Comparison of ENCODE assay signal across 8 cellular contexts in genomic region chr14:64504897-64505771, GRCh38. TPM values are rescaled to one million over a fixed set of nuclear protein-coding genes. Genes with fewer than 3 reads are reported as not detected.
DNase-seq lines count a peak whose midpoint lies in the region; ATAC-seq and TF ChIP-seq lines count a peak whose summit lies in the region.

No MANE protein-coding gene starts in this region.

- H3K4me3 ChIP-seq in PC-3 (ENCODE audit: low read length): peak overlapping the region; percentile 82

- H3K27ac ChIP-seq in PC-3 (ENCODE audit: low read length): peak overlapping the region; percentile 89

- no peak for TF ChIP-seq POLR2A in erythroblast (IDR thresholded peaks at IDR 0.05; ENCODE audit: low read length)

- H3K9me3 ChIP-seq in PC-3 (ENCODE audit: low read length): no peaks in the 10 kb centered on the region

- H4K20me1 ChIP-seq in PC-3 (ENCODE audit: low read length): peaks cover 43% of the 10 kb centered on the region

- H3F3A ChIP-seq in PC-3 (ENCODE audit: low read length, unreplicated experiment): peaks cover 6% of the 10 kb centered on the region

- POLR2A ChIA-PET in PC-3 (lab: Charles Lee; ENCODE audit: unreplicated experiment): interaction anchor here (0.6 to 1.3 kb wide), 6 partner anchors 16 to 124 kb away, joined by 3 to 25 read pairs (median 4); no protein-coding TSS in a partner anchor

- H3K9me2 ChIP-seq in PC-3 (replicated peaks; ENCODE audit: low read length): no peaks in the 10 kb centered on the region

- peak; percentile 15 for ATAC-seq in GM19467 (IDR thresholded peaks at IDR 0.05; ENCODE audit: unreplicated experiment)
- ATAC-seq in PC-3: peak; percentile 43

- peaks cover 88% of the 10 kb centered on the region for H3K79me2 ChIP-seq in PC-3 (ENCODE audit: low read length)

- H3K27me3 ChIP-seq in PC-3 (ENCODE audit: low read length): no peaks in the 10 kb centered on the region

- DNase-seq in C1 segment of cervical spinal cord (lab: John Stamatoyannopoulos, UW) (peak; percentile 8 to 91 (median 74)), HuH-7.5 (ENCODE audit: low spot score) (peak; percentile 72), PC-3 (peak; percentile 89), erythroblast (lab: John Stamatoyannopoulos, UW) (peak; percentile 89 to 91), mucosa of gallbladder (ENCODE audit: low spot score) (peak; percentile 89)
- peak; percentile 81 for DNase-seq in activated T-cell treated with anti-CD3 and anti-CD28 coated beads, Interleukin-2, amount 50 U/mL, for 1 hour
- DNase-seq in stimulated activated CD8-positive, alpha-beta memory T cell treated with anti-CD3 and anti-CD28 coated beads, Interleukin-2, amount 100 ng/mL, for 48 hours (ENCODE audit: low read depth in 2 of 2): peak; percentile 75 to 80

- CTCF ChIA-PET in PC-3 (lab: Charles Lee): interaction anchor here (0.6 to 1.1 kb wide), 5 partner anchors 15 to 215 kb away, joined by 3 to 7 read pairs (median 4); partner anchors contain the start of gene HSPA2

- intact Hi-C loops in PC-3 (cut with micrococcal nuclease): loop anchor here (1.0 to 10.0 kb wide), 3 partner anchors 107 to 253 kb away; no protein-coding TSS in a partner anchor

- peak overlapping the region; percentile 97 for H3K4me2 ChIP-seq in PC-3 (ENCODE audit: low read length)

- no peak for TF ChIP-seq CTCF in PC-3 (conservative IDR thresholded peaks at IDR 0.05; ENCODE audit: low read depth, low read length)

- H3K36me3 ChIP-seq in PC-3 (ENCODE audit: low read depth, low read length): no peaks in the 10 kb centered on the region

- BruUV-seq in PC-3 (replicated peaks; lab: Mats Ljungman, UMichigan): TSS peak; percentile 49

- peak overlapping the region; percentile 93 for H2AFZ ChIP-seq in PC-3 (ENCODE audit: low read length)

- H3K4me1 ChIP-seq in PC-3 (ENCODE audit: insufficient read depth, low read length): peaks cover 49% of the 10 kb centered on the region

- H3K9ac ChIP-seq in PC-3 (ENCODE audit: low read length): peak overlapping the region; percentile 88

RNA-seq across cellular contexts. Expression of gene ZBTB1, which starts 0.6 kb away (rescaled TPM):
- total RNA-seq in PC-3 (2014; rRNA removed) (23.6 and 26.0 TPM in 2 replicates), mucosa of gallbladder (38.5 TPM)

RNA-seq across cellular contexts. Expression of gene ZBTB25, which starts 1.5 kb away (rescaled TPM):
- 4.0 and 10.7 TPM in 2 replicates for total RNA-seq in PC-3 (2014; rRNA removed)
- 13.6 TPM for total RNA-seq in mucosa of gallbladder

RNA-seq across cellular contexts. Expression of gene HSPA2, which starts 35.4 kb away (rescaled TPM):
- total RNA-seq in PC-3 (2014; rRNA removed) (15.7 and 16.5 TPM in 2 replicates), mucosa of gallbladder (16.2 TPM)

RNA-seq across cellular contexts. Expression of gene AKAP5, which starts 39.8 kb away (rescaled TPM):
- total RNA-seq in PC-3 (2014; rRNA removed): 0.58 and 0.86 TPM in 2 replicates
- total RNA-seq in mucosa of gallbladder: 1.5 TPM

RNA-seq across cellular contexts. Expression of gene PPP1R36, which starts 44.6 kb away (rescaled TPM):
- total RNA-seq in PC-3 (2014; rRNA removed) (0.26 TPM in 1 of 2 replicates, not detected in the other), mucosa of gallbladder (3.2 TPM)

Comparison
In these comparisons a context has a peak if more than half of its experiments do, and no peak if none do; other contexts are left out.
1. Peak in every context shown above with its lines: DNase-seq, ATAC-seq, H3K4me3 ChIP-seq and H3K27ac ChIP-seq.